Comparison of ENCODE assay signal across 8 cellular contexts in genomic region chr10:54148508-54148907, GRCh38.
"Had no signal": no experiment of that assay in that cellular context is flagged by ENCODE, and none has a peak within 500 bp of the region (broad histone marks: within the 10 kb centered on the region; RNA-seq: fewer than 3 reads in every experiment).

No MANE protein-coding gene starts in this region.

- H3K4me3 Mint-ChIP-seq: IgD-negative memory B cell had no signal

- DNase-seq: IMR-90, KBM-7, KG1 had no signal

- H3K27ac ChIP-seq: HL-60, KMS-11 had no signal

- H3K27me3 Mint-ChIP-seq: IgD-negative memory B cell had no signal

- H3K4me2 ChIP-seq: KMS-11 had no signal

- H3K4me3 ChIP-seq: K562 had no signal

- H3K27ac Mint-ChIP-seq: IgD-negative memory B cell had no signal

- H3K9ac ChIP-seq: KMS-11 had no signal

- FAIRE-seq: HTR-8/SVneo, K562 had no signal

- H3K4me1 Mint-ChIP-seq: IgD-negative memory B cell had no signal

- H3K36me3 Mint-ChIP-seq: IgD-negative memory B cell had no signal

- ATAC-seq: K562 had no signal
